ENCODE assay signal across 18 cellular contexts in genomic region chr12:4807813-4808212, GRCh38.
DNase-seq lines count a peak whose midpoint lies in the region; TF ChIP-seq lines count a peak whose summit lies in the region.
"Had no signal": no experiment of that assay in that cellular context is flagged by ENCODE, and none has a peak within 500 bp of the region (broad histone marks: within the 10 kb centered on the region; RNA-seq: fewer than 3 reads in every experiment).

No MANE protein-coding gene starts in this region.

- peaks cover 46% of the 10 kb centered on the region for H3K4me1 Mint-ChIP-seq in activated naive CD8-positive, alpha-beta T cell (ENCODE audit: low read depth)
- peaks cover 23% of the 10 kb centered on the region for H3K4me1 Mint-ChIP-seq in activated naive CD8-positive, alpha-beta T cell treated with anti-CD3 and anti-CD28 coated beads for 36 hours
- H3K4me1 Mint-ChIP-seq in IgD-negative memory B cell = peaks cover 9 to 22% (median 21%) of the 10 kb centered on the region in 3 donors
- H3K4me1 Mint-ChIP-seq in brain = peaks cover 55% of the 10 kb centered on the region
- no peaks in the 10 kb centered on the region for H3K4me1 Mint-ChIP-seq in type B pancreatic cell (ENCODE audit: unreplicated experiment)
- peaks cover 5% of the 10 kb centered on the region for H3K4me1 Mint-ChIP-seq in mesothelial cell of epicardium

- H3K36me3 Mint-ChIP-seq in activated naive CD8-positive, alpha-beta T cell = peaks cover 5% of the 10 kb centered on the region
- H3K36me3 Mint-ChIP-seq in activated naive CD8-positive, alpha-beta T cell treated with anti-CD3 and anti-CD28 coated beads for 36 hours = no peaks in the 10 kb centered on the region
- H3K36me3 Mint-ChIP-seq in IgD-negative memory B cell = peaks cover 2% of the 10 kb centered on the region
- H3K36me3 Mint-ChIP-seq in brain = peaks cover 30% of the 10 kb centered on the region
- H3K36me3 Mint-ChIP-seq in type B pancreatic cell = peaks cover 17% of the 10 kb centered on the region
- no peaks in the 10 kb centered on the region for H3K36me3 Mint-ChIP-seq in mesothelial cell of epicardium

- TF ChIP-seq CTCF in brain (conservative IDR thresholded peaks at IDR 0.05) (no peak), type B pancreatic cell (conservative IDR thresholded peaks at IDR 0.05) (no peak), mesothelial cell of epicardium (IDR thresholded peaks at IDR 0.05; ENCODE audit: unreplicated experiment) (no peak)

- no peaks in the 10 kb centered on the region for H3K9me3 Mint-ChIP-seq in activated naive CD8-positive, alpha-beta T cell (ENCODE audit: low read depth)
- H3K9me3 Mint-ChIP-seq in activated naive CD8-positive, alpha-beta T cell treated with anti-CD3 and anti-CD28 coated beads for 36 hours = no peaks in the 10 kb centered on the region
- H3K9me3 Mint-ChIP-seq in IgD-negative memory B cell (no peaks in the 10 kb centered on the region), brain (peaks cover 0 to 6% (median 0%) of the 10 kb centered on the region in 5 experiments), type B pancreatic cell (peaks cover 4% of the 10 kb centered on the region), mesothelial cell of epicardium (no peaks in the 10 kb centered on the region)
- H3K9me3 Mint-ChIP-seq: activated B cell treated with CpG ODN at 0.5 μM for 24 hours; activated naive CD4-positive, alpha-beta T cell treated with anti-CD3 and anti-CD28 coated beads for 36 hours; endodermal cell had no signal

- H3K27ac Mint-ChIP-seq in activated naive CD8-positive, alpha-beta T cell = no peak overlapping the region
- H3K27ac Mint-ChIP-seq in activated naive CD8-positive, alpha-beta T cell treated with anti-CD3 and anti-CD28 coated beads for 36 hours = no peak overlapping the region
- peak overlapping the region in 1 of 3 donors; percentile 21 for H3K27ac Mint-ChIP-seq in IgD-negative memory B cell
- peak overlapping the region in 2 of 5 experiments; percentile 39 to 43 for H3K27ac Mint-ChIP-seq in brain
- H3K27ac Mint-ChIP-seq in type B pancreatic cell = no peak overlapping the region
- no peak overlapping the region for H3K27ac Mint-ChIP-seq in mesothelial cell of epicardium
- H3K27ac Mint-ChIP-seq: activated B cell treated with CpG ODN at 0.5 μM for 24 hours; activated naive CD4-positive, alpha-beta T cell treated with anti-CD3 and anti-CD28 coated beads for 36 hours; endodermal cell had no signal

- peaks cover 29% of the 10 kb centered on the region for H3K27me3 Mint-ChIP-seq in activated naive CD8-positive, alpha-beta T cell
- H3K27me3 Mint-ChIP-seq in activated naive CD8-positive, alpha-beta T cell treated with anti-CD3 and anti-CD28 coated beads for 36 hours = peaks cover 65% of the 10 kb centered on the region
- peaks cover 29% of the 10 kb centered on the region for H3K27me3 Mint-ChIP-seq in IgD-negative memory B cell
- peaks cover 15% of the 10 kb centered on the region for H3K27me3 Mint-ChIP-seq in brain
- H3K27me3 Mint-ChIP-seq in type B pancreatic cell = peaks cover 90% of the 10 kb centered on the region
- H3K27me3 Mint-ChIP-seq in mesothelial cell of epicardium (ENCODE audit: low read depth) = peaks cover 95% of the 10 kb centered on the region

- DNase-seq in activated naive CD8-positive, alpha-beta T cell treated with anti-CD3 and anti-CD28 coated beads for 36 hours = no peak
- DNase-seq in type B pancreatic cell (ENCODE audit: extremely low spot score, unreplicated experiment) (no peak), COLO668 (lab: John Stamatoyannopoulos, UW; ENCODE audit: unreplicated experiment) (no peak), mesothelial cell of epicardium (ENCODE audit: low spot score in 2 of 2, unreplicated experiment in 2 of 2) (no peak), NCI-H1930 (lab: John Stamatoyannopoulos, UW) (no peak)
- DNase-seq: activated B cell treated with CpG ODN at 0.5 μM for 24 hours; activated naive CD4-positive, alpha-beta T cell treated with anti-CD3 and anti-CD28 coated beads for 36 hours; Caco-2; endodermal cell; left lung; NCI-H1436 treated with DMSO at 0.1 percent for 48 hours; NCI-H2171 treated with DMSO at 0.1 percent for 48 hours; NCI-H82; PC-9; SJCRH30 had no signal

- H3K4me3 Mint-ChIP-seq in activated naive CD8-positive, alpha-beta T cell = peak overlapping the region; percentile 24
- no peak overlapping the region for H3K4me3 Mint-ChIP-seq in activated naive CD8-positive, alpha-beta T cell treated with anti-CD3 and anti-CD28 coated beads for 36 hours
- H3K4me3 Mint-ChIP-seq in IgD-negative memory B cell (peak overlapping the region in 3 of 4 donors; percentile 9 to 57 (median 39)), brain (peak overlapping the region in 4 of 5 experiments; percentile 20 to 76 (median 44)), type B pancreatic cell (peak overlapping the region; percentile 23), mesothelial cell of epicardium (no peak overlapping the region)
- H3K4me3 Mint-ChIP-seq: activated naive CD4-positive, alpha-beta T cell treated with anti-CD3 and anti-CD28 coated beads for 36 hours had no signal

Comparison
In these comparisons a context has a peak if more than half of its experiments do, and no peak if none do; other contexts are left out.
1. H3K4me3 Mint-ChIP-seq: peak in activated naive CD8-positive, alpha-beta T cell (single experiment), IgD-negative memory B cell (3 of 4), brain (4 of 5) and type B pancreatic cell (single experiment); none in activated naive CD8-positive, alpha-beta T cell treated with anti-CD3 and anti-CD28 coated beads for 36 hours (single experiment) and mesothelial cell of epicardium (single experiment).